ENCODE assay signal across 15 cellular contexts in genomic region chr21:41821756-41822431, GRCh38. TPM values are rescaled to one million over a fixed set of nuclear protein-coding genes. Genes with fewer than 3 reads are reported as not detected.
"Had no signal": no experiment of that assay in that cellular context is flagged by ENCODE, and none has a peak within 500 bp of the region (broad histone marks: within the 10 kb centered on the region; RNA-seq: fewer than 3 reads in every experiment).

No MANE protein-coding gene starts in this region.

- H3K36me3 ChIP-seq: cardiac muscle cell, colonic mucosa, pancreas had no signal

- H3K9me3 Mint-ChIP-seq: activated B cell treated with CpG ODN at 0.5 μM for 24 hours; activated CD4-positive, alpha-beta T cell treated with anti-CD3 and anti-CD28 coated beads, Interleukin-2, amount 10 ng/mL, durations not matched to agents 7 days and 5 days; activated T-helper 2 cell treated with anti-CD3 and anti-CD28 coated beads, Interferon-gamma antibody, Interleukin-2, Interleukin-4, amounts not matched to agents 10 μg/mL and 5 μg/mL and 100 μg/mL, durations not matched to agents 14 hours and 24 hours and 36 hours; T-cell had no signal

- DNase-seq: activated B cell treated with CpG ODN at 0.5 μM for 24 hours; activated CD4-positive, alpha-beta T cell treated with anti-CD3 and anti-CD28 coated beads, Interleukin-2, amount 10 ng/mL, durations not matched to agents 7 days and 5 days; activated CD8-positive, alpha-beta memory T cell treated with anti-CD3 and anti-CD28 coated beads for 24 hours; colonic mucosa; effector CD4-positive, alpha-beta T cell; gastrocnemius medialis; heart right ventricle; left ventricle myocardium inferior; mesenchymal stem cell; pancreas; T-cell; T1000 had no signal

- H3K27ac Mint-ChIP-seq: activated B cell treated with CpG ODN at 0.5 μM for 24 hours; activated CD4-positive, alpha-beta T cell treated with anti-CD3 and anti-CD28 coated beads, Interleukin-2, amount 10 ng/mL, durations not matched to agents 7 days and 5 days; activated T-helper 2 cell treated with anti-CD3 and anti-CD28 coated beads, Interferon-gamma antibody, Interleukin-2, Interleukin-4, amounts not matched to agents 10 μg/mL and 5 μg/mL and 100 μg/mL, durations not matched to agents 14 hours and 24 hours and 36 hours; T-cell had no signal

- H3K27me3 Mint-ChIP-seq: activated B cell treated with CpG ODN at 0.5 μM for 24 hours; activated CD4-positive, alpha-beta T cell treated with anti-CD3 and anti-CD28 coated beads, Interleukin-2, amount 10 ng/mL, durations not matched to agents 7 days and 5 days; T-cell had no signal

- H3K27me3 ChIP-seq: cardiac muscle cell, colonic mucosa, gastrocnemius medialis, heart right ventricle, pancreas, tibial nerve had no signal

- H3K4me1 ChIP-seq: colonic mucosa, gastrocnemius medialis had no signal

- ATAC-seq: gastrocnemius medialis, heart right ventricle, pancreas, T-cell had no signal

- H3K27ac ChIP-seq: cardiac muscle cell, colonic mucosa, gastrocnemius medialis, heart right ventricle, left ventricle myocardium inferior, pancreas, tibial nerve had no signal

- H3K9me3 ChIP-seq: colonic mucosa, gastrocnemius medialis, heart right ventricle, left ventricle myocardium inferior, pancreas, tibial nerve had no signal

- H3K4me3 Mint-ChIP-seq: activated B cell treated with CpG ODN at 0.5 μM for 24 hours; activated CD4-positive, alpha-beta T cell treated with anti-CD3 and anti-CD28 coated beads, Interleukin-2, amount 10 ng/mL, durations not matched to agents 7 days and 5 days; T-cell had no signal

- H3K4me3 ChIP-seq: cardiac muscle cell, colonic mucosa, gastrocnemius medialis, heart right ventricle, left ventricle myocardium inferior, pancreas, tibial nerve had no signal

RNA-seq across cellular contexts. Expression of gene RIPK4, which starts 55.0 kb away (rescaled TPM):
- total RNA-seq: activated T-helper 2 cell treated with anti-CD3 and anti-CD28 coated beads, Interferon-gamma antibody, Interleukin-2, Interleukin-4, amounts not matched to agents 10 μg/mL and 5 μg/mL and 100 μg/mL, durations not matched to agents 14 hours and 24 hours and 36 hours had no signal
